In the genomic region with DNA sequence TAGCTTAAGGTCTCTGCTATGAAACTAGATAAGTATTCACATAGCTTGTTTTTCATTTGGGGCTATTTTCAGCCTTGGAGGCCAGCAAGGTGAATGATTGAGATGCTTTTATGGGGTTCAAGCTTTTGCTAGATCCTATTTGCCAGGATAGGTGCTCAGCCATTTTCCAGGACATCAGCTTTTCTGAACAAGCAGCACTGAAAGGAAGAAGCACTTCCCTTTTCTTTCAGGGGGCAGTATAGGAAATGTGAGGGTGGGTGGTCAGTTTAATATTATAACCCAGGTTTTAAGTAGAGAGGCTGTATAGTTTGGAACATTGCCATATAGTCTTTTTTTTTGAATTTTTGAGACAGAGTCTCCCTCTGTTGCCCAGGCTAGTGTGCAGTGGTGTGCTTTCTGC, we compare ENCODE assay signal across 20 cellular contexts.
"Had no signal": no experiment of that assay in that cellular context is flagged by ENCODE, and none has a peak within 500 bp of the region (broad histone marks: within the 10 kb centered on the region; RNA-seq: fewer than 3 reads in every experiment).

No MANE protein-coding gene starts in this region.

- H3K4me2 ChIP-seq: smooth muscle cell had no signal

- H3K27ac ChIP-seq: gastroesophageal sphincter, heart left ventricle, ovary, testis had no signal

- H3K4me3 ChIP-seq: gastroesophageal sphincter, heart left ventricle, left lung, mucosa of descending colon, ovary, smooth muscle cell, testis had no signal

- ATAC-seq: activated CD8-positive, alpha-beta T cell treated with anti-CD3 and anti-CD28 coated beads for 36 hours; gastroesophageal sphincter; heart left ventricle; left lung; mucosa of descending colon; naive thymus-derived CD4-positive, alpha-beta T cell; sciatic nerve had no signal

- H3K36me3 Mint-ChIP-seq: type B pancreatic cell had no signal

- H3K27me3 ChIP-seq: gastroesophageal sphincter, heart left ventricle, left lung, ovary, testis had no signal

- H3K36me3 ChIP-seq: gastroesophageal sphincter, heart left ventricle, left lung, ovary had no signal

- DNase-seq: activated CD4-positive, alpha-beta T cell treated with anti-CD3 and anti-CD28 coated beads, Interleukin-2, amount 10 ng/mL, durations not matched to agents 24 days and 14 days; activated CD8-positive, alpha-beta T cell treated with anti-CD3 and anti-CD28 coated beads for 36 hours; activated effector memory CD4-positive, alpha-beta T cell treated with Interleukin-2 at 50 U/mL for 16 hours; activated naive CD4-positive, alpha-beta T cell treated with anti-CD3 and anti-CD28 coated beads, Interleukin-2, amount 50 U/mL, for 16 hours; activated T-cell treated with anti-CD3 and anti-CD28 coated beads, Interleukin-2, amount 50 U/mL, for 48 hours; cerebellar nuclear complex; cortex of kidney; heart left ventricle; left lung; mesenchymal stem cell; mucosa of descending colon; naive thymus-derived CD4-positive, alpha-beta T cell; ovary; stimulated activated CD4-positive, alpha-beta T cell treated with anti-CD3 and anti-CD28 coated beads, Interleukin-4, amount 100 ng/mL, for 1 hour; testis had no signal

- H3K9me3 ChIP-seq: gastroesophageal sphincter, heart left ventricle, left lung, mucosa of descending colon, ovary, testis had no signal

- H3K4me1 ChIP-seq: testis had no signal

- H3K27me3 Mint-ChIP-seq: activated CD4-positive, alpha-beta T cell treated with anti-CD3 and anti-CD28 coated beads, Interleukin-2, amount 10 ng/mL, durations not matched to agents 24 days and 14 days; activated CD8-positive, alpha-beta T cell treated with anti-CD3 and anti-CD28 coated beads for 36 hours; naive thymus-derived CD4-positive, alpha-beta T cell; type B pancreatic cell had no signal

- H3K4me3 Mint-ChIP-seq: activated CD4-positive, alpha-beta T cell treated with anti-CD3 and anti-CD28 coated beads, Interleukin-2, amount 10 ng/mL, durations not matched to agents 24 days and 14 days; activated CD8-positive, alpha-beta T cell treated with anti-CD3 and anti-CD28 coated beads for 36 hours; type B pancreatic cell had no signal

- H3K27ac Mint-ChIP-seq: activated CD8-positive, alpha-beta T cell treated with anti-CD3 and anti-CD28 coated beads for 36 hours; type B pancreatic cell had no signal

- H3K9me3 Mint-ChIP-seq: activated CD4-positive, alpha-beta T cell treated with anti-CD3 and anti-CD28 coated beads, Interleukin-2, amount 10 ng/mL, durations not matched to agents 24 days and 14 days; activated CD8-positive, alpha-beta T cell treated with anti-CD3 and anti-CD28 coated beads for 36 hours; type B pancreatic cell had no signal

- FAIRE-seq: bronchial epithelial cell had no signal
